ENCODE assay signal across 27 cellular contexts in the genomic region with DNA sequence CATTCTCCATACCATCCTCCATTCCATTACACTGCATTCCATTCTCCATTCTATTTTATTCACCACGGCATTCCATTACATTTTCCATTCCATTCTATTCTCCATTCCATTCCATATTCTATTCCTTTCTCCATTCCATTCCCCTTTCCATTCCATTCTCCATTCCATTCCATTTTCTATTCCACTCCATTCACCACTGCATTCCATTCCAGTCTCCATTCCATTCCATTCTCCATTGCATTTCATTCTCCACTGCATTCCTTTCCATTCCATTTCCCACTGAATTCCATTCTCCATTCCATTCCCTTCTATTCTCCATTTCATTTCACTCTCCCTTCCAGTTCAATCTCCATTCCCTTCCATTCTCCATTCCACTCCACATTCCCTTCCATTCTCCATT.
"Had no signal": no experiment of that assay in that cellular context is flagged by ENCODE, and none has a peak within 500 bp of the region (broad histone marks: within the 10 kb centered on the region; RNA-seq: fewer than 3 reads in every experiment).

No MANE protein-coding gene starts in this region.

- ATAC-seq: activated CD8-positive, alpha-beta T cell treated with anti-CD3 and anti-CD28 coated beads for 36 hours; activated naive CD8-positive, alpha-beta T cell treated with anti-CD3 and anti-CD28 coated beads, Interleukin-2, amount 50 U/mL, for 24 hours had no signal

- H3K27me3 ChIP-seq: ascending aorta, cardiac muscle cell had no signal

- DNase-seq: activated B cell treated with CpG ODN at 0.5 μM for 24 hours; activated CD4-positive, alpha-beta memory T cell treated with anti-CD3 and anti-CD28 coated beads for 36 hours; activated CD4-positive, alpha-beta T cell treated with anti-CD3 and anti-CD28 coated beads for 4 hours; activated CD4-positive, alpha-beta T cell treated with anti-CD3 and anti-CD28 coated beads, Interleukin-2, amount 10 ng/mL, durations not matched to agents 24 days and 14 days; activated CD4-positive, alpha-beta T cell treated with anti-CD3 and anti-CD28 coated beads, Interleukin-2, amount 50 U/mL, for 1 hour; activated CD4-positive, alpha-beta T cell treated with anti-CD3 and anti-CD28 coated beads, Interleukin-2, amount 50 U/mL, for 4 hours; activated CD4-positive, CD25-positive, alpha-beta regulatory T cell treated with anti-CD3 and anti-CD28 coated beads, Interleukin-2, amount 50 U/mL, for 72 hours; activated CD8-positive, alpha-beta memory T cell treated with anti-CD3 and anti-CD28 coated beads, Interleukin-2, amount 50 U/mL, for 4 hours; activated CD8-positive, alpha-beta T cell treated with anti-CD3 and anti-CD28 coated beads for 36 hours; activated effector memory CD4-positive, alpha-beta T cell treated with Interleukin-2 at 50 U/mL for 16 hours; activated gamma-delta T cell; activated naive CD4-positive, alpha-beta T cell treated with anti-CD3 and anti-CD28 coated beads, Interleukin-2, amount 10 ng/mL, durations not matched to agents 7 days and 5 days; activated naive CD4-positive, alpha-beta T cell treated with Interleukin-2 at 50 U/mL for 16 hours; activated naive CD8-positive, alpha-beta T cell treated with anti-CD3 and anti-CD28 coated beads, Interleukin-2, amount 10 ng/mL, durations not matched to agents 7 days and 5 days; activated naive CD8-positive, alpha-beta T cell treated with anti-CD3 and anti-CD28 coated beads, Interleukin-2, amount 50 U/mL, for 24 hours; activated T-cell treated with anti-CD3 and anti-CD28 coated beads, Interleukin-2, amount 50 U/mL, for 24 hours; activated T-cell treated with anti-CD3 and anti-CD28 coated beads, Interleukin-2, amount 50 U/mL, for 48 hours; amygdala; anterior cingulate cortex; caudate nucleus; cerebellar nuclear complex; T-helper 1 cell; T-helper 2 cell; T-helper 9 cell had no signal

- H3K4me3 ChIP-seq: ascending aorta, cardiac muscle cell had no signal

- H3K4me1 ChIP-seq: ascending aorta had no signal

- H3K36me3 ChIP-seq: cardiac muscle cell had no signal

- H3K27ac ChIP-seq: ascending aorta, cardiac muscle cell, VCaP had no signal
